22 cellular contexts compared by ENCODE assay signal in genomic region chr6:17007749-17008148, GRCh38.
"Had no signal": no experiment of that assay in that cellular context is flagged by ENCODE, and none has a peak within 500 bp of the region (broad histone marks: within the 10 kb centered on the region; RNA-seq: fewer than 3 reads in every experiment).

No MANE protein-coding gene starts in this region.

- H3K4me1 Mint-ChIP-seq: central memory CD8-positive, alpha-beta T cell; IgD-negative memory B cell had no signal

- DNase-seq: activated CD4-positive, alpha-beta T cell treated with anti-CD3 and anti-CD28 coated beads for 48 hours; activated CD8-positive, alpha-beta memory T cell treated with anti-CD3 and anti-CD28 coated beads, Interleukin-2, amount 50 U/mL, for 4 hours; activated gamma-delta T cell; activated naive CD4-positive, alpha-beta T cell treated with anti-CD3 and anti-CD28 coated beads for 36 hours; amniotic stem cell; aorta; colonic mucosa; Karpas-422; KBM-7; NCI-H1105; NCI-H1417 treated with DMSO at 0.1 percent for 48 hours; NCI-H1694; NCI-H2029; NCI-H345; NCI-H524 treated with DMSO at 0.1 percent for 48 hours; SHP77; SJCRH30; T1000 had no signal

- H3K27ac Mint-ChIP-seq: activated naive CD4-positive, alpha-beta T cell treated with anti-CD3 and anti-CD28 coated beads for 36 hours; activated T-helper 2 cell treated with anti-CD3 and anti-CD28 coated beads, Interferon-gamma antibody, Interleukin-2, Interleukin-4, amounts not matched to agents 10 μg/mL and 5 μg/mL and 100 μg/mL, durations not matched to agents 14 hours and 24 hours and 36 hours; IgD-negative memory B cell had no signal

- ATAC-seq: Panc1 had no signal

- H3K4me3 Mint-ChIP-seq: activated naive CD4-positive, alpha-beta T cell treated with anti-CD3 and anti-CD28 coated beads for 36 hours; central memory CD8-positive, alpha-beta T cell; IgD-negative memory B cell had no signal
